In the genomic region with DNA sequence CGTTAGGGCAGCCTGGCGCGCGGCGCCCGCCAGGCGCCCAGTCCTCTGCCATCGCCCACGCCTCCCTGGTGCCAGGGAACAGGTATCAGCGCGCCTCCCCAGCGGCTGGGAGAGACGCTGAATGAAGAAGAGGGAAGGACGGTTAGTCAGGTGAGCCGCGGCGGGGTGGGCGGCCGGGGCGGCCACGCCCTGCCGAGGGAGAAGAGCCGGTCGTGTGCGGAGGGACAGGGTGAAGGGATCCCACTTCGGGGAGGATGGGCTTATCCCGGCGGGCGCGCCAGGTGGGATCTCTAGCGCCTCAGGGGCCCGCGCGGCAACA, we compare ENCODE assay signal across 8 cellular contexts. TPM values are rescaled to one million over a fixed set of nuclear protein-coding genes. Genes with fewer than 3 reads are reported as not detected.
DNase-seq lines count a peak whose midpoint lies in the region; ATAC-seq and TF ChIP-seq lines count a peak whose summit lies in the region.

No MANE protein-coding gene starts in this region.

- TF ChIP-seq CTCF in GM12875 (IDR thresholded peaks at IDR 0.05; ENCODE audit: borderline replicate concordance, insufficient read depth, low read depth, low read length) (no peak), epithelial cell of esophagus (IDR thresholded peaks at IDR 0.05; ENCODE audit: insufficient read depth, low read depth, low read length, missing control alignments) (no peak), prostate gland (IDR thresholded peaks at IDR 0.05) (peak in 1 of 4 experiments; percentile 12)

- intact Hi-C loops in prostate gland (cut with DNase I) = loop anchor here (2.0 to 5.0 kb wide), 3 partner anchors 44 to 576 kb away; no protein-coding TSS in a partner anchor

- peak overlapping the region; percentile 77 for H3K4me3 ChIP-seq in GM12875 (ENCODE audit: low read depth, low read length)
- H3K4me3 ChIP-seq in NT2/D1 (ENCODE audit: insufficient read length, low read depth) = peak overlapping the region; percentile 72
- H3K4me3 ChIP-seq in epithelial cell of esophagus (ENCODE audit: low read length) = peak overlapping the region; percentile 94
- peak overlapping the region; percentile 79 to 82 for H3K4me3 ChIP-seq in prostate gland

- H3K36me3 ChIP-seq in NT2/D1 (ENCODE audit: insufficient read depth, insufficient read length, low read length) (peaks cover 4% of the 10 kb centered on the region), prostate gland (no peaks in the 10 kb centered on the region)

- no peak for ATAC-seq in HG02885 (IDR thresholded peaks at IDR 0.05; ENCODE audit: poor library complexity, unreplicated experiment)

- H3K27ac ChIP-seq in prostate gland = peak overlapping the region; percentile 81 to 87

- H3K9me3 ChIP-seq in NT2/D1 (ENCODE audit: insufficient read depth, low read length) (no peaks in the 10 kb centered on the region), prostate gland (no peaks in the 10 kb centered on the region)

- H3K4me1 ChIP-seq in NT2/D1 (ENCODE audit: insufficient read depth, insufficient read length) = no peaks in the 10 kb centered on the region
- H3K4me1 ChIP-seq in prostate gland (replicated peaks) = no peaks in the 10 kb centered on the region

- H3K9ac ChIP-seq in NT2/D1 (ENCODE audit: insufficient read length, low read depth) = peak overlapping the region; percentile 93

- WGBS in prostate gland = 0% methylated on average over 34 of the region's 34 CpGs

- H3K27me3 ChIP-seq in NT2/D1 (ENCODE audit: insufficient read depth, insufficient read length) (no peaks in the 10 kb centered on the region), prostate gland (replicated peaks; ENCODE audit: insufficient read depth) (no peaks in the 10 kb centered on the region)

- DNase-seq in NT2/D1 (ENCODE audit: low read depth, low spot score) = no peak
- DNase-seq in epithelial cell of esophagus (ENCODE audit: low read depth) = no peak
- no peak for DNase-seq in prostate gland (ENCODE audit: low spot score)
- DNase-seq in pons (ENCODE audit: low spot score) = no peak
- DNase-seq in LoVo (ENCODE audit: low spot score) = no peak
- no peak for DNase-seq in UCSD-AML1 (lab: John Stamatoyannopoulos, UW; ENCODE audit: unreplicated experiment)

- no peak for TF ChIP-seq POLR2A in prostate gland (IDR thresholded peaks at IDR 0.05)

RNA-seq across cellular contexts. Expression of a gene that starts 0.6 kb away (rescaled TPM):
- 10 to 100 TPM; 34.3 to 37.3 TPM for total RNA-seq in prostate gland
